Comparison of ENCODE assay signal across 24 cellular contexts in genomic region chr13:59730026-59730425, GRCh38.
"Had no signal": no experiment of that assay in that cellular context is flagged by ENCODE, and none has a peak within 500 bp of the region (broad histone marks: within the 10 kb centered on the region; RNA-seq: fewer than 3 reads in every experiment).

No MANE protein-coding gene starts in this region.

- H3K9me3 ChIP-seq: gastrocnemius medialis, pancreas, prostate gland, right atrium auricular region, sigmoid colon, spleen, testis, tibial artery had no signal

- H3K4me1 ChIP-seq: gastrocnemius medialis, pancreas, prostate gland, right atrium auricular region, sigmoid colon, spleen, testis had no signal

- H3K27ac ChIP-seq: dorsolateral prefrontal cortex, gastrocnemius medialis, pancreas, prostate gland, right atrium auricular region, sigmoid colon, skin epidermis, spleen, testis, tibial artery had no signal

- H3K27me3 ChIP-seq: dorsolateral prefrontal cortex, gastrocnemius medialis, pancreas, right atrium auricular region, sigmoid colon, spleen, testis, tibial artery had no signal

- H3K36me3 ChIP-seq: gastrocnemius medialis, pancreas, prostate gland, right atrium auricular region, sigmoid colon, spleen, tibial artery had no signal

- H3K4me3 ChIP-seq: dorsolateral prefrontal cortex, gastrocnemius medialis, pancreas, prostate gland, right atrium auricular region, sigmoid colon, skin epidermis, spleen, testis, tibial artery had no signal

- ATAC-seq: gastrocnemius medialis; left lobe of liver; naive thymus-derived CD8-positive, alpha-beta T cell; pancreas; stimulated activated memory B cell treated with anti-CD40 and anti-IgM and Interleukin-4, amounts not matched to agents 10 μg/mL and 1 μg/mL and 100 μg/mL, for 72 hours; stimulated activated naive CD8-positive, alpha-beta T cell treated with anti-CD3 and anti-CD28 coated beads, Interleukin-15, Interleukin-2, amounts not matched to agents 100 U/mL and 50 U/mL, for 24 hours had no signal

- DNase-seq: dorsolateral prefrontal cortex; effector CD4-positive, alpha-beta T cell; foreskin fibroblast; gastrocnemius medialis; head of caudate nucleus; kidney; mesenchymal stem cell; midbrain; naive thymus-derived CD8-positive, alpha-beta T cell; nephron progenitor cell; nucleus accumbens; pancreas; sigmoid colon; spleen; stimulated activated CD4-positive, alpha-beta T cell treated with anti-CD3 and anti-CD28 coated beads, Interleukin-4, amount 100 ng/mL, for 4 hours; stimulated activated naive CD8-positive, alpha-beta T cell treated with anti-CD3 and anti-CD28 coated beads, Interleukin-15, Interleukin-2, amounts not matched to agents 100 U/mL and 50 U/mL, for 24 hours; substantia nigra; testis; tibial artery had no signal

- FAIRE-seq: kidney, pancreas had no signal
